2 cellular contexts compared by ENCODE assay signal in the genomic region with DNA sequence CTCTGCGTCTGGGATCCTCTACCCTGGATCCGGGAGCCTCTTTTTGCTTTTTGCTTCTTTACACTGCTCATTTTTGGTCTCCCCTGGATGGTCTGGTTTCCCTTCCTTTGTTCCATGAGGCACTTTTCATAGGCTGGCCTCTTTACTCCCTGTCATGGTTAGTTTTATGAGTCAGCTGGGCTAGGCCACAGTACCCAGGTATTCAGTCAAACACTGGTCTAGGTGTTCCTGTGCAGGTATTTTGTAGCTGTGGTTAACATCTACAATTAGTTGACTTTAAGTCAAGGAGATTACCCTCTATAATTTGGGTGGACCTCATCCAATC.
TF ChIP-seq lines count a peak whose summit lies in the region.

No MANE protein-coding gene starts in this region.

TF ChIP-seq in HEK293, 187 proteins besides CTCF, POLR2A, EP300 and RAD21:
- TF ChIP-seq FEZF1 (tag by site-specific recombination; IDR thresholded peaks at IDR 0.05) = peak; percentile 58; the same call in 1 of the 2 replicates
- TF ChIP-seq ZFP69B (tag by site-specific recombination; IDR thresholded peaks at IDR 0.05) = no peak
TF ChIP-seq in HEK293: peak in this region for 1.

TF ChIP-seq in HepG2, 621 proteins besides CTCF, POLR2A, EP300 and RAD21:
- no peak for TF ChIP-seq BHLHE40 (IDR thresholded peaks at IDR 0.05; ENCODE audit: low read length)
- TF ChIP-seq ZC3H13 (CRISPR knock-in tag; IDR thresholded peaks at IDR 0.05) = no peak
- TF ChIP-seq ZNF160 (CRISPR knock-in tag; IDR thresholded peaks at IDR 0.05) = no peak
- TF ChIP-seq NR0B2 (CRISPR knock-in tag; IDR thresholded peaks at IDR 0.05) = no peak
- TF ChIP-seq ZNF232 (CRISPR knock-in tag; IDR thresholded peaks at IDR 0.05; ENCODE audit: borderline replicate concordance) = no peak
- TF ChIP-seq ZNF629 (CRISPR knock-in tag; conservative IDR thresholded peaks at IDR 0.05) = no peak
